In the genomic region with DNA sequence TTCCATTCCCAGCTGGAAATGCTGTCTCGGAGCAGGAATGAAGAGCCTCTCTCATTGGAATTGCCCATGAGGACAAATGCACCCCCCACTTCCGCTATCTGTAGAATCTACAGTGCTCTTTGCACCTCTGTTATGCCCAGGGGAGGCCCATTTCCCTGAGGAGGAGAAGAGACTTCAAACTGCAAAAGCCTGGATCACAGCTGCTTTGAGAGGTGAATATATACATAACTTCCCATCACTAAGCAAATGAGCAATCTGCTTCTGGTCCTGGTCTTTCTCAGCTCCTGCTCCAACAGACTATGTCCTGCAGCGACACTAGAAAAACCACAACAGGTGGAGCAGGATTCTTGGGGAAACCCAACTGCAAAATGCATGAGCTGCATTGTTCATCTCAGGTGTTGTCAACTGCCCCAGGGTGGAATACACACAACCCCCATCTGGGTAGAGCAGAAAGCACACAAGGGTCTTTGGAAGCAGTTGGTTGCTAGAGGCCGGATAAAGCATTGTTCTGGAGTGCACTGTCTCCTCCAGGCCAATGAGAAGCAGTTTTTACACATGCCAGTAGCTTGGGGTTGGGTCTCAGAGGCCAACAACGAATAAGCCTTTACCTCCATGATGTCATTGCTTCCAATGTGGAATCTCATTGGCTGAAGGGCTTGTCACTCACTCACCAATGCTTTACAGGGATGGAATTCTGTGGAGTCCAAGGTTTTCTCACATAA, we compare ENCODE assay signal across 11 cellular contexts.
A peak's percentile ranks its signal among the peaks of the same experiment; 100 is the strongest.
DNase-seq lines count a peak whose midpoint lies in the region; ATAC-seq and TF ChIP-seq lines count a peak whose summit lies in the region.
"Had no signal": no experiment of that assay in that cellular context is flagged by ENCODE, and none has a peak within 500 bp of the region (broad histone marks: within the 10 kb centered on the region; RNA-seq: fewer than 3 reads in every experiment).

No MANE protein-coding gene starts in this region.

- no peak overlapping the region for H3K4me3 Mint-ChIP-seq in CD8-positive, alpha-beta T cell
- H3K4me3 Mint-ChIP-seq: activated naive CD4-positive, alpha-beta T cell treated with anti-CD3 and anti-CD28 coated beads, Interleukin-2, amount 10 ng/mL, durations not matched to agents 7 days and 5 days had no signal

- intact Hi-C loops in CD8-positive, alpha-beta T cell (cut with DNase I, micrococcal nuclease), result no loop called here

- H3K4me1 ChIP-seq in CD8-positive, alpha-beta T cell (ENCODE audit: insufficient read depth, low read length), result peaks cover 19% of the 10 kb centered on the region

- no peaks in the 10 kb centered on the region for H3K36me3 ChIP-seq in CD8-positive, alpha-beta T cell (ENCODE audit: insufficient read depth, low read length)
- H3K36me3 ChIP-seq: BLaER1 treated with 17β-estradiol and CSF1 and Interleukin-3, amounts not matched to agents 10 nM and 100 nM had no signal

- CTCF ChIA-PET in CD8-positive, alpha-beta T cell (lab: Charles Lee), result interaction anchor here (2.9 kb wide), 1 partner anchor 24 kb away, joined by 8 read pairs; no protein-coding TSS in a partner anchor

- H3K4me3 ChIP-seq in fibroblast of pulmonary artery (replicated peaks; ENCODE audit: low read depth, low read length), result no peak overlapping the region
- no peak overlapping the region for H3K4me3 ChIP-seq in CD8-positive, alpha-beta T cell (ENCODE audit: low read depth, low read length)
- H3K4me3 ChIP-seq: BLaER1 treated with 17β-estradiol and CSF1 and Interleukin-3, amounts not matched to agents 10 nM and 100 nM; skin epidermis had no signal

- no peak overlapping the region for H3K27ac Mint-ChIP-seq in CD8-positive, alpha-beta T cell
- H3K27ac Mint-ChIP-seq: activated naive CD4-positive, alpha-beta T cell treated with anti-CD3 and anti-CD28 coated beads, Interleukin-2, amount 10 ng/mL, durations not matched to agents 7 days and 5 days had no signal

- no peak overlapping the region for H3K27ac ChIP-seq in CD8-positive, alpha-beta T cell (ENCODE audit: low read depth, low read length)
- H3K27ac ChIP-seq: BLaER1 treated with 17β-estradiol and CSF1 and Interleukin-3, amounts not matched to agents 10 nM and 100 nM had no signal

- no peak for TF ChIP-seq CTCF in fibroblast of pulmonary artery (IDR thresholded peaks at IDR 0.05; ENCODE audit: low read length, missing control alignments)
- TF ChIP-seq CTCF in CD8-positive, alpha-beta T cell (IDR thresholded peaks at IDR 0.05), result no peak

- no peaks in the 10 kb centered on the region for H3K27me3 ChIP-seq in CD8-positive, alpha-beta T cell (ENCODE audit: insufficient read depth, low read length)
- H3K27me3 ChIP-seq: BLaER1 treated with 17β-estradiol and CSF1 and Interleukin-3, amounts not matched to agents 10 nM and 100 nM had no signal

- ATAC-seq in CD8-positive, alpha-beta T cell, result no peak
- ATAC-seq in GM18861 (IDR thresholded peaks at IDR 0.05; ENCODE audit: unreplicated experiment) (no peak), GM21360 (IDR thresholded peaks at IDR 0.05; ENCODE audit: unreplicated experiment) (no peak)

- no peaks in the 10 kb centered on the region for H3K9me3 ChIP-seq in CD8-positive, alpha-beta T cell (ENCODE audit: low read length)
- H3K9me3 ChIP-seq: BLaER1 treated with 17β-estradiol and CSF1 and Interleukin-3, amounts not matched to agents 10 nM and 100 nM had no signal

- H3K4me1 Mint-ChIP-seq in CD8-positive, alpha-beta T cell (ENCODE audit: low read depth), result peaks cover 36% of the 10 kb centered on the region

- no peaks in the 10 kb centered on the region for H3K36me3 Mint-ChIP-seq in CD8-positive, alpha-beta T cell
- H3K36me3 Mint-ChIP-seq: activated naive CD4-positive, alpha-beta T cell treated with anti-CD3 and anti-CD28 coated beads, Interleukin-2, amount 10 ng/mL, durations not matched to agents 7 days and 5 days had no signal

- peak; percentile 15 for DNase-seq in NCI-H510A treated with DMSO at 0.1 percent for 48 hours (lab: John Stamatoyannopoulos, UW)
- DNase-seq in NCI-H510A (lab: John Stamatoyannopoulos, UW), result no peak
- peak; percentile 16 for DNase-seq in OCI-M1 (lab: John Stamatoyannopoulos, UW)
- DNase-seq in fibroblast of pulmonary artery (ENCODE audit: low read depth), result peak; percentile 85
- DNase-seq in superior temporal gyrus (ENCODE audit: extremely low spot score), result peak; percentile 51
- no peak for DNase-seq in CD8-positive, alpha-beta T cell
- DNase-seq: activated naive CD4-positive, alpha-beta T cell treated with anti-CD3 and anti-CD28 coated beads, Interleukin-2, amount 10 ng/mL, durations not matched to agents 7 days and 5 days had no signal

- no peaks in the 10 kb centered on the region for H3K9me3 Mint-ChIP-seq in CD8-positive, alpha-beta T cell
- H3K9me3 Mint-ChIP-seq: activated naive CD4-positive, alpha-beta T cell treated with anti-CD3 and anti-CD28 coated beads, Interleukin-2, amount 10 ng/mL, durations not matched to agents 7 days and 5 days had no signal

- POLR2A ChIA-PET in CD8-positive, alpha-beta T cell (lab: Charles Lee), result interaction anchor here (1.0 kb wide), 1 partner anchor 10 kb away, joined by 3 read pairs; no protein-coding TSS in a partner anchor

- H3K27me3 Mint-ChIP-seq in CD8-positive, alpha-beta T cell (ENCODE audit: low read depth), result no peaks in the 10 kb centered on the region

Comparison
In these comparisons a context has a peak if more than half of its experiments do, and no peak if none do; other contexts are left out.
1. DNase-seq: peak in NCI-H510A treated with DMSO at 0.1 percent for 48 hours (single experiment), OCI-M1 (single experiment), fibroblast of pulmonary artery (single experiment) and superior temporal gyrus (single experiment); none in NCI-H510A (single experiment) and CD8-positive, alpha-beta T cell (0 of 7).